In genomic region chr5:71782771-71783770, GRCh38 we compare ENCODE assay signal across 1 cellular context.
TF ChIP-seq lines count a peak whose summit lies in the region.

No MANE protein-coding gene starts in this region.

TF ChIP-seq in GM12878, 131 proteins besides CTCF, POLR2A, EP300 and RAD21 (continued from another document):
- TF ChIP-seq, protein P1, sequence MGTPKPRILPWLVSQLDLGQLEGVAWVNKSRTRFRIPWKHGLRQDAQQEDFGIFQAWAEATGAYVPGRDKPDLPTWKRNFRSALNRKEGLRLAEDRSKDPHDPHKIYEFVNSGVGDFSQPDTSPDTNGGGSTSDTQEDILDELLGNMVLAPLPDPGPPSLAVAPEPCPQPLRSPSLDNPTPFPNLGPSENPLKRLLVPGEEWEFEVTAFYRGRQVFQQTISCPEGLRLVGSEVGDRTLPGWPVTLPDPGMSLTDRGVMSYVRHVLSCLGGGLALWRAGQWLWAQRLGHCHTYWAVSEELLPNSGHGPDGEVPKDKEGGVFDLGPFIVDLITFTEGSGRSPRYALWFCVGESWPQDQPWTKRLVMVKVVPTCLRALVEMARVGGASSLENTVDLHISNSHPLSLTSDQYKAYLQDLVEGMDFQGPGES (IDR thresholded peaks at IDR 0.05), result no peak
- TF ChIP-seq, protein P2, sequence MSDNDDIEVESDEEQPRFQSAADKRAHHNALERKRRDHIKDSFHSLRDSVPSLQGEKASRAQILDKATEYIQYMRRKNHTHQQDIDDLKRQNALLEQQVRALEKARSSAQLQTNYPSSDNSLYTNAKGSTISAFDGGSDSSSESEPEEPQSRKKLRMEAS (IDR thresholded peaks at IDR 0.05; ENCODE audit: low read depth, low read length), result no peak
- TF ChIP-seq MYB (IDR thresholded peaks at IDR 0.05; ENCODE audit: borderline replicate concordance, low read depth, low read length) (no peak), YY1 (IDR thresholded peaks at IDR 0.05; ENCODE audit: low read depth, low read length) (peak; percentile 72; the same call in 1 of the 2 replicates), BCLAF1 (IDR thresholded peaks at IDR 0.05) (no peak), PRDM15 (CRISPR knock-in tag; IDR thresholded peaks at IDR 0.05) (no peak), JUNB (IDR thresholded peaks at IDR 0.05) (no peak), E2F8 (IDR thresholded peaks at IDR 0.05; ENCODE audit: low read depth, partially characterized antibody) (no peak), SIN3A (IDR thresholded peaks at IDR 0.05; ENCODE audit: low read depth, low read length) (no peak), FOXK2 (IDR thresholded peaks at IDR 0.05) (no peak), IKZF2 (IDR thresholded peaks at IDR 0.05) (peak; percentile 44 to 54; a peak in 2 of 4 replicates), RAD51 (IDR thresholded peaks at IDR 0.05) (no peak), CEBPZ (IDR thresholded peaks at IDR 0.05; ENCODE audit: low read depth, low read length) (no peak), TCF12 (IDR thresholded peaks at IDR 0.05; ENCODE audit: low read depth, low read length) (peak; percentile 69; the same call in 1 of the 2 replicates), CBFB (IDR thresholded peaks at IDR 0.05; ENCODE audit: low read depth) (no peak), ATF3 (IDR thresholded peaks at IDR 0.05; ENCODE audit: borderline replicate concordance, extremely low read depth, low read depth, low read length) (no peak), CBX3 (IDR thresholded peaks at IDR 0.05; ENCODE audit: borderline replicate concordance, low read depth) (no peak), USF1 (IDR thresholded peaks at IDR 0.05; ENCODE audit: borderline replicate concordance, extremely low read length, insufficient read depth, low read depth, low read length) (no peak), CEBPB (IDR thresholded peaks at IDR 0.05; ENCODE audit: borderline replicate concordance in 1 of 2, low read depth in 2 of 2, low read length in 2 of 2) (no peak), SUPT20H (IDR thresholded peaks at IDR 0.05; ENCODE audit: borderline replicate concordance, control insufficient read depth, low read depth, low read length) (no peak), ESRRA (IDR thresholded peaks at IDR 0.05; ENCODE audit: low read length) (no peak), BHLHE40 (IDR thresholded peaks at IDR 0.05; ENCODE audit: borderline replicate concordance in 1 of 2, low read depth in 2 of 2, low read length in 1 of 2) (no peak), DPF2 (IDR thresholded peaks at IDR 0.05) (peak; percentile 83; the same call in 1 of the 2 replicates), CBX5 (IDR thresholded peaks at IDR 0.05; ENCODE audit: low read depth) (no peak), ZNF207 (IDR thresholded peaks at IDR 0.05; ENCODE audit: borderline replicate concordance) (no peak), POU2F2 (IDR thresholded peaks at IDR 0.05; ENCODE audit: borderline replicate concordance, low read depth, low read length) (peak; percentile 27; the same call in 1 of the 3 replicates), POLR2AphosphoS5 (IDR thresholded peaks at IDR 0.05; ENCODE audit: low read length) (no peak), TBL1XR1 (IDR thresholded peaks at IDR 0.05; ENCODE audit: low read depth, low read length) (no peak), ZSCAN29 (IDR thresholded peaks at IDR 0.05) (no peak)
- TF ChIP-seq, protein P3, sequence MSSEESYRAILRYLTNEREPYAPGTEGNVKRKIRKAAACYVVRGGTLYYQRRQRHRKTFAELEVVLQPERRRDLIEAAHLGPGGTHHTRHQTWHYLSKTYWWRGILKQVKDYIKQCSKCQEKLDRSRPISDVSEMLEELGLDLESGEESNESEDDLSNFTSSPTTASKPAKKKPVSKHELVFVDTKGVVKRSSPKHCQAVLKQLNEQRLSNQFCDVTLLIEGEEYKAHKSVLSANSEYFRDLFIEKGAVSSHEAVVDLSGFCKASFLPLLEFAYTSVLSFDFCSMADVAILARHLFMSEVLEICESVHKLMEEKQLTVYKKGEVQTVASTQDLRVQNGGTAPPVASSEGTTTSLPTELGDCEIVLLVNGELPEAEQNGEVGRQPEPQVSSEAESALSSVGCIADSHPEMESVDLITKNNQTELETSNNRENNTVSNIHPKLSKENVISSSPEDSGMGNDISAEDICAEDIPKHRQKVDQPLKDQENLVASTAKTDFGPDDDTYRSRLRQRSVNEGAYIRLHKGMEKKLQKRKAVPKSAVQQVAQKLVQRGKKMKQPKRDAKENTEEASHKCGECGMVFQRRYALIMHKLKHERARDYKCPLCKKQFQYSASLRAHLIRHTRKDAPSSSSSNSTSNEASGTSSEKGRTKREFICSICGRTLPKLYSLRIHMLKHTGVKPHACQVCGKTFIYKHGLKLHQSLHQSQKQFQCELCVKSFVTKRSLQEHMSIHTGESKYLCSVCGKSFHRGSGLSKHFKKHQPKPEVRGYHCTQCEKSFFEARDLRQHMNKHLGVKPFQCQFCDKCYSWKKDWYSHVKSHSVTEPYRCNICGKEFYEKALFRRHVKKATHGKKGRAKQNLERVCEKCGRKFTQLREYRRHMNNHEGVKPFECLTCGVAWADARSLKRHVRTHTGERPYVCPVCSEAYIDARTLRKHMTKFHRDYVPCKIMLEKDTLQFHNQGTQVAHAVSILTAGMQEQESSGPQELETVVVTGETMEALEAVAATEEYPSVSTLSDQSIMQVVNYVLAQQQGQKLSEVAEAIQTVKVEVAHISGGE (CRISPR knock-in tag; IDR thresholded peaks at IDR 0.05), result no peak
- TF ChIP-seq, protein P4, sequence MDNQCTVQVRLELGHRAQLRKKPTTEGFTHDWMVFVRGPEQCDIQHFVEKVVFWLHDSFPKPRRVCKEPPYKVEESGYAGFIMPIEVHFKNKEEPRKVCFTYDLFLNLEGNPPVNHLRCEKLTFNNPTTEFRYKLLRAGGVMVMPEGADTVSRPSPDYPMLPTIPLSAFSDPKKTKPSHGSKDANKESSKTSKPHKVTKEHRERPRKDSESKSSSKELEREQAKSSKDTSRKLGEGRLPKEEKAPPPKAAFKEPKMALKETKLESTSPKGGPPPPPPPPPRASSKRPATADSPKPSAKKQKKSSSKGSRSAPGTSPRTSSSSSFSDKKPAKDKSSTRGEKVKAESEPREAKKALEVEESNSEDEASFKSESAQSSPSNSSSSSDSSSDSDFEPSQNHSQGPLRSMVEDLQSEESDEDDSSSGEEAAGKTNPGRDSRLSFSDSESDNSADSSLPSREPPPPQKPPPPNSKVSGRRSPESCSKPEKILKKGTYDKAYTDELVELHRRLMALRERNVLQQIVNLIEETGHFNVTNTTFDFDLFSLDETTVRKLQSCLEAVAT (IDR thresholded peaks at IDR 0.05), result peak; percentile 83
- TF ChIP-seq, protein P5, sequence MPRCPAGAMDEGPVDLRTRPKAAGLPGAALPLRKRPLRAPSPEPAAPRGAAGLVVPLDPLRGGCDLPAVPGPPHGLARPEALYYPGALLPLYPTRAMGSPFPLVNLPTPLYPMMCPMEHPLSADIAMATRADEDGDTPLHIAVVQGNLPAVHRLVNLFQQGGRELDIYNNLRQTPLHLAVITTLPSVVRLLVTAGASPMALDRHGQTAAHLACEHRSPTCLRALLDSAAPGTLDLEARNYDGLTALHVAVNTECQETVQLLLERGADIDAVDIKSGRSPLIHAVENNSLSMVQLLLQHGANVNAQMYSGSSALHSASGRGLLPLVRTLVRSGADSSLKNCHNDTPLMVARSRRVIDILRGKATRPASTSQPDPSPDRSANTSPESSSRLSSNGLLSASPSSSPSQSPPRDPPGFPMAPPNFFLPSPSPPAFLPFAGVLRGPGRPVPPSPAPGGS (IDR thresholded peaks at IDR 0.05; ENCODE audit: borderline replicate concordance, insufficient read depth, low read depth, low read length, poor library complexity, severe bottlenecking), result peak; percentile 59
TF ChIP-seq in GM12878: peak in this region for 27.
